ENCODE assay signal across 2 cellular contexts in genomic region chr18:23451011-23451410, GRCh38.
TF ChIP-seq lines count a peak whose summit lies in the region.

No MANE protein-coding gene starts in this region.

TF ChIP-seq in GM23338, 12 proteins besides CTCF, POLR2A, EP300 and RAD21:
- no peak for TF ChIP-seq ZNF462 (CRISPR knock-in tag; IDR thresholded peaks at IDR 0.05)
- no peak for TF ChIP-seq ZNF331 (CRISPR knock-in tag; IDR thresholded peaks at IDR 0.05; ENCODE audit: low read depth)
- TF ChIP-seq STAT1 (IDR thresholded peaks at IDR 0.05; ENCODE audit: unreplicated experiment), result no peak
- TF ChIP-seq ETS1 (IDR thresholded peaks at IDR 0.05), result no peak
- TF ChIP-seq NANOG (IDR thresholded peaks at IDR 0.05; ENCODE audit: borderline replicate concordance), result no peak
- TF ChIP-seq JUNB (IDR thresholded peaks at IDR 0.05; ENCODE audit: unreplicated experiment), result no peak
- no peak for TF ChIP-seq ZNF114 (CRISPR knock-in tag; IDR thresholded peaks at IDR 0.05)
- TF ChIP-seq EZH2 (IDR thresholded peaks at IDR 0.05; ENCODE audit: low read depth, unreplicated experiment), result no peak
- no peak for TF ChIP-seq CREB1 (CRISPR knock-in tag; IDR thresholded peaks at IDR 0.05; ENCODE audit: low read depth)

TF ChIP-seq in K562, 482 proteins besides CTCF, POLR2A, EP300 and RAD21:
- TF ChIP-seq ZBTB1 (CRISPR knock-in tag; IDR thresholded peaks at IDR 0.05; ENCODE audit: borderline replicate concordance, low read depth), result no peak
- TF ChIP-seq PHF21A (IDR thresholded peaks at IDR 0.05; ENCODE audit: borderline replicate concordance, low read depth), result no peak
- TF ChIP-seq, protein P1, sequence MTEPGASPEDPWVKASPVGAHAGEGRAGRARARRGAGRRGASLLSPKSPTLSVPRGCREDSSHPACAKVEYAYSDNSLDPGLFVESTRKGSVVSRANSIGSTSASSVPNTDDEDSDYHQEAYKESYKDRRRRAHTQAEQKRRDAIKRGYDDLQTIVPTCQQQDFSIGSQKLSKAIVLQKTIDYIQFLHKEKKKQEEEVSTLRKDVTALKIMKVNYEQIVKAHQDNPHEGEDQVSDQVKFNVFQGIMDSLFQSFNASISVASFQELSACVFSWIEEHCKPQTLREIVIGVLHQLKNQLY (CRISPR knock-in tag; conservative IDR thresholded peaks at IDR 0.05), result no peak
- no peak for TF ChIP-seq SREBF2 (CRISPR knock-in tag; IDR thresholded peaks at IDR 0.05)
- no peak for TF ChIP-seq RBM22 (IDR thresholded peaks at IDR 0.05; ENCODE audit: low read depth, low read length, poor library complexity, severe bottlenecking)
- TF ChIP-seq, protein P2, sequence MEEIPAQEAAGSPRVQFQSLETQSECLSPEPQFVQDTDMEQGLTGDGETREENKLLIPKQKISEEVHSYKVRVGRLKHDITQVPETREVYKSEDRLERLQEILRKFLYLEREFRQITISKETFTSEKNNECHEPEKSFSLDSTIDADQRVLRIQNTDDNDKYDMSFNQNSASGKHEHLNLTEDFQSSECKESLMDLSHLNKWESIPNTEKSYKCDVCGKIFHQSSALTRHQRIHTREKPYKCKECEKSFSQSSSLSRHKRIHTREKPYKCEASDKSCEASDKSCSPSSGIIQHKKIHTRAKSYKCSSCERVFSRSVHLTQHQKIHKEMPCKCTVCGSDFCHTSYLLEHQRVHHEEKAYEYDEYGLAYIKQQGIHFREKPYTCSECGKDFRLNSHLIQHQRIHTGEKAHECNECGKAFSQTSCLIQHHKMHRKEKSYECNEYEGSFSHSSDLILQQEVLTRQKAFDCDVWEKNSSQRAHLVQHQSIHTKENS (CRISPR knock-in tag; IDR thresholded peaks at IDR 0.05), result no peak
- TF ChIP-seq, protein P3, sequence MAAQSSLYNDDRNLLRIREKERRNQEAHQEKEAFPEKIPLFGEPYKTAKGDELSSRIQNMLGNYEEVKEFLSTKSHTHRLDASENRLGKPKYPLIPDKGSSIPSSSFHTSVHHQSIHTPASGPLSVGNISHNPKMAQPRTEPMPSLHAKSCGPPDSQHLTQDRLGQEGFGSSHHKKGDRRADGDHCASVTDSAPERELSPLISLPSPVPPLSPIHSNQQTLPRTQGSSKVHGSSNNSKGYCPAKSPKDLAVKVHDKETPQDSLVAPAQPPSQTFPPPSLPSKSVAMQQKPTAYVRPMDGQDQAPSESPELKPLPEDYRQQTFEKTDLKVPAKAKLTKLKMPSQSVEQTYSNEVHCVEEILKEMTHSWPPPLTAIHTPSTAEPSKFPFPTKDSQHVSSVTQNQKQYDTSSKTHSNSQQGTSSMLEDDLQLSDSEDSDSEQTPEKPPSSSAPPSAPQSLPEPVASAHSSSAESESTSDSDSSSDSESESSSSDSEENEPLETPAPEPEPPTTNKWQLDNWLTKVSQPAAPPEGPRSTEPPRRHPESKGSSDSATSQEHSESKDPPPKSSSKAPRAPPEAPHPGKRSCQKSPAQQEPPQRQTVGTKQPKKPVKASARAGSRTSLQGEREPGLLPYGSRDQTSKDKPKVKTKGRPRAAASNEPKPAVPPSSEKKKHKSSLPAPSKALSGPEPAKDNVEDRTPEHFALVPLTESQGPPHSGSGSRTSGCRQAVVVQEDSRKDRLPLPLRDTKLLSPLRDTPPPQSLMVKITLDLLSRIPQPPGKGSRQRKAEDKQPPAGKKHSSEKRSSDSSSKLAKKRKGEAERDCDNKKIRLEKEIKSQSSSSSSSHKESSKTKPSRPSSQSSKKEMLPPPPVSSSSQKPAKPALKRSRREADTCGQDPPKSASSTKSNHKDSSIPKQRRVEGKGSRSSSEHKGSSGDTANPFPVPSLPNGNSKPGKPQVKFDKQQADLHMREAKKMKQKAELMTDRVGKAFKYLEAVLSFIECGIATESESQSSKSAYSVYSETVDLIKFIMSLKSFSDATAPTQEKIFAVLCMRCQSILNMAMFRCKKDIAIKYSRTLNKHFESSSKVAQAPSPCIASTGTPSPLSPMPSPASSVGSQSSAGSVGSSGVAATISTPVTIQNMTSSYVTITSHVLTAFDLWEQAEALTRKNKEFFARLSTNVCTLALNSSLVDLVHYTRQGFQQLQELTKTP (IDR thresholded peaks at IDR 0.05; ENCODE audit: low read depth in 1 of 2, partially characterized antibody in 2 of 2), result no peak
- TF ChIP-seq, protein P4, sequence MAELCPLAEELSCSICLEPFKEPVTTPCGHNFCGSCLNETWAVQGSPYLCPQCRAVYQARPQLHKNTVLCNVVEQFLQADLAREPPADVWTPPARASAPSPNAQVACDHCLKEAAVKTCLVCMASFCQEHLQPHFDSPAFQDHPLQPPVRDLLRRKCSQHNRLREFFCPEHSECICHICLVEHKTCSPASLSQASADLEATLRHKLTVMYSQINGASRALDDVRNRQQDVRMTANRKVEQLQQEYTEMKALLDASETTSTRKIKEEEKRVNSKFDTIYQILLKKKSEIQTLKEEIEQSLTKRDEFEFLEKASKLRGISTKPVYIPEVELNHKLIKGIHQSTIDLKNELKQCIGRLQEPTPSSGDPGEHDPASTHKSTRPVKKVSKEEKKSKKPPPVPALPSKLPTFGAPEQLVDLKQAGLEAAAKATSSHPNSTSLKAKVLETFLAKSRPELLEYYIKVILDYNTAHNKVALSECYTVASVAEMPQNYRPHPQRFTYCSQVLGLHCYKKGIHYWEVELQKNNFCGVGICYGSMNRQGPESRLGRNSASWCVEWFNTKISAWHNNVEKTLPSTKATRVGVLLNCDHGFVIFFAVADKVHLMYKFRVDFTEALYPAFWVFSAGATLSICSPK (IDR thresholded peaks at IDR 0.05; ENCODE audit: borderline replicate concordance), result no peak
- no peak for TF ChIP-seq SREBF1 (IDR thresholded peaks at IDR 0.05; ENCODE audit: borderline replicate concordance, low read depth, low read length)
- TF ChIP-seq SETDB1 (IDR thresholded peaks at IDR 0.05; ENCODE audit: low read length), result no peak
- TF ChIP-seq, protein P5, sequence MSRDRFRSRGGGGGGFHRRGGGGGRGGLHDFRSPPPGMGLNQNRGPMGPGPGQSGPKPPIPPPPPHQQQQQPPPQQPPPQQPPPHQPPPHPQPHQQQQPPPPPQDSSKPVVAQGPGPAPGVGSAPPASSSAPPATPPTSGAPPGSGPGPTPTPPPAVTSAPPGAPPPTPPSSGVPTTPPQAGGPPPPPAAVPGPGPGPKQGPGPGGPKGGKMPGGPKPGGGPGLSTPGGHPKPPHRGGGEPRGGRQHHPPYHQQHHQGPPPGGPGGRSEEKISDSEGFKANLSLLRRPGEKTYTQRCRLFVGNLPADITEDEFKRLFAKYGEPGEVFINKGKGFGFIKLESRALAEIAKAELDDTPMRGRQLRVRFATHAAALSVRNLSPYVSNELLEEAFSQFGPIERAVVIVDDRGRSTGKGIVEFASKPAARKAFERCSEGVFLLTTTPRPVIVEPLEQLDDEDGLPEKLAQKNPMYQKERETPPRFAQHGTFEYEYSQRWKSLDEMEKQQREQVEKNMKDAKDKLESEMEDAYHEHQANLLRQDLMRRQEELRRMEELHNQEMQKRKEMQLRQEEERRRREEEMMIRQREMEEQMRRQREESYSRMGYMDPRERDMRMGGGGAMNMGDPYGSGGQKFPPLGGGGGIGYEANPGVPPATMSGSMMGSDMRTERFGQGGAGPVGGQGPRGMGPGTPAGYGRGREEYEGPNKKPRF (IDR thresholded peaks at IDR 0.05; ENCODE audit: low read depth, low read length), result no peak
- TF ChIP-seq CBX2 (IDR thresholded peaks at IDR 0.05; ENCODE audit: insufficient read depth, low read length, poor library complexity, severe bottlenecking), result no peak
- TF ChIP-seq KLF6 (CRISPR knock-in tag; IDR thresholded peaks at IDR 0.05; ENCODE audit: borderline replicate concordance), result no peak
- TF ChIP-seq KDM4B (IDR thresholded peaks at IDR 0.05; ENCODE audit: borderline replicate concordance in 2 of 2, low read depth in 1 of 2), result no peak
- no peak for TF ChIP-seq ZBTB12 (CRISPR knock-in tag; IDR thresholded peaks at IDR 0.05)
- no peak for TF ChIP-seq GATAD2B (IDR thresholded peaks at IDR 0.05; ENCODE audit: borderline replicate concordance)
- no peak for TF ChIP-seq RERE (CRISPR knock-in tag; IDR thresholded peaks at IDR 0.05; ENCODE audit: borderline replicate concordance)
